In genomic region chr22:45612451-45612901, GRCh38 we compare ENCODE assay signal across 8 cellular contexts. TPM values are rescaled to one million over a fixed set of nuclear protein-coding genes. Genes with fewer than 3 reads are reported as not detected.
A peak's percentile ranks its signal among the peaks of the same experiment; 100 is the strongest.
DNase-seq lines count a peak whose midpoint lies in the region; ATAC-seq and TF ChIP-seq lines count a peak whose summit lies in the region.

No MANE protein-coding gene starts in this region.

- H3K27me3 ChIP-seq in adrenal gland: no peaks in the 10 kb centered on the region
- no peaks in the 10 kb centered on the region for H3K27me3 ChIP-seq in vagina

- H3K27ac ChIP-seq in adrenal gland (peak overlapping the region in 2 of 5 donors; percentile 15 to 56), vagina (peak overlapping the region; percentile 76)

- intact Hi-C loops in adrenal gland (cut with DNase I) (no loop called here), lower leg skin (cut with DNase I; ENCODE audit: low total_unique reads) (no loop called here), vagina (cut with DNase I) (no loop called here)

- H3K9me3 ChIP-seq in adrenal gland (replicated peaks in 1 of 3): no peaks in the 10 kb centered on the region
- H3K9me3 ChIP-seq in vagina: no peaks in the 10 kb centered on the region

- WGBS in adrenal gland, 4 donors: 56 to 73% (median 62%) methylated on average over 14 to 15 of the region's 15 CpGs
- WGBS in lower leg skin, 2 donors: 13 to 21% methylated on average over 15 of the region's 15 CpGs

- ATAC-seq in GM18870 (IDR thresholded peaks at IDR 0.05; ENCODE audit: unreplicated experiment): no peak
- no peak for ATAC-seq in GM21619 (IDR thresholded peaks at IDR 0.05; ENCODE audit: unreplicated experiment)

- no peaks in the 10 kb centered on the region for H3K36me3 ChIP-seq in adrenal gland (replicated peaks in 1 of 2)
- H3K36me3 ChIP-seq in vagina: no peaks in the 10 kb centered on the region

- TF ChIP-seq CTCF in adrenal gland (IDR thresholded peaks at IDR 0.05) (no peak), lower leg skin (IDR thresholded peaks at IDR 0.05) (no peak), vagina (IDR thresholded peaks at IDR 0.05) (no peak), GM10248 (IDR thresholded peaks at IDR 0.05; ENCODE audit: control extremely low read depth, extremely low read depth, low read depth, missing control alignments) (no peak)

- H3K4me1 ChIP-seq in adrenal gland (replicated peaks in 1 of 2) (no peaks in the 10 kb centered on the region), vagina (peaks cover 8% of the 10 kb centered on the region)

- TF ChIP-seq POLR2A in adrenal gland (IDR thresholded peaks at IDR 0.05): no peak
- no peak for TF ChIP-seq POLR2A in lower leg skin (IDR thresholded peaks at IDR 0.05)
- no peak for TF ChIP-seq POLR2A in vagina (IDR thresholded peaks at IDR 0.05)

- CTCF ChIA-PET in GM10248 (lab: Yijun Ruan, JAX): no interaction called here

- DNase-seq in AG08395 (ENCODE audit: low spot score): peak; percentile 71
- DNase-seq in MV-4-11 (lab: John Stamatoyannopoulos, UW): peak; percentile 28
- DNase-seq in adrenal gland: peak; percentile 24 to 64 (median 34)
- peak; percentile 66 to 93 for DNase-seq in lower leg skin (ENCODE audit: low spot score in 2 of 2)
- no peak for DNase-seq in vagina (ENCODE audit: extremely low spot score in 2 of 2)
- no peak for DNase-seq in GM10248 (ENCODE audit: extremely low spot score)

- POLR2A ChIA-PET in GM10248 (lab: Yijun Ruan, JAX): no interaction called here

- H3K4me3 ChIP-seq in adrenal gland: peak overlapping the region in 1 of 4 donors; percentile 6
- H3K4me3 ChIP-seq in lower leg skin (ENCODE audit: low read depth, poor library complexity, severe bottlenecking): no peak overlapping the region
- H3K4me3 ChIP-seq in vagina: no peak overlapping the region

RNA-seq across cellular contexts. Expression of gene ATXN10, which starts 59.2 kb away (rescaled TPM):
- total RNA-seq in adrenal gland: 100 to 1,000 TPM in 7 of 8 donors, 10 to 100 TPM in 1; 84.5 to 197 (median 168) TPM
- 100 to 1,000 TPM in 1 of 3 donors, 10 to 100 TPM in 2; 21.2 to 306 (median 24.2) TPM for polyA plus RNA-seq in adrenal gland
- 10 to 100 TPM; 35.5 to 83.3 (median 51.1) TPM for total RNA-seq in lower leg skin
- total RNA-seq in vagina: 116 TPM

Comparison
In these comparisons a context has a peak if more than half of its experiments do, and no peak if none do; other contexts are left out.
1. DNase-seq: peak in AG08395 (single experiment), MV-4-11 (single experiment), adrenal gland (7 of 7) and lower leg skin (2 of 2); none in vagina (0 of 2) and GM10248 (single experiment).